1 cellular context compared by ENCODE assay signal in the genomic region with DNA sequence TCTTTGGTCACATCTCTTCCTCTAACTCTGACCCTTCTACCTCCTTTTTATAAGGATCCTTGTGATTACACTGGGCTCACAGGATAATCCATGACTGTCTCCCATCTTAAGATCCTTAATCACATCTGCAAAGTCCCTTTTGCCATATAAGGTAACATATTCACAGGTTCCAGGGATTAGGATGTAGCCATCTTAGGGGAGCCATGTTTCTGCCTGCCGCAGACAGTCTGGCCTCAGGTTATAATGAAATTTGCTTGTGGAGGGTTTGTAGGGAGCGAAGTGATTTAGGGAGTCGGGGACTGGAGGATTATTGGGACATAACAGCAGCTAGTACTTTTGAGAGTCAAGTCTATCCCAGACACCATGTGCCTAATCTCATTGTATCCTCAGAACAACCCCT.
TF ChIP-seq lines count a peak whose summit lies in the region.

No MANE protein-coding gene starts in this region.

TF ChIP-seq in SK-N-SH treated with all-trans-retinoic acid at 6 μM for 48 hours, 23 proteins besides CTCF, POLR2A, EP300 and RAD21 (continued from another document):
- TF ChIP-seq ARNTL (CRISPR knock-in tag; IDR thresholded peaks at IDR 0.05; ENCODE audit: borderline replicate concordance, low read depth), result no peak
- TF ChIP-seq, protein P1, sequence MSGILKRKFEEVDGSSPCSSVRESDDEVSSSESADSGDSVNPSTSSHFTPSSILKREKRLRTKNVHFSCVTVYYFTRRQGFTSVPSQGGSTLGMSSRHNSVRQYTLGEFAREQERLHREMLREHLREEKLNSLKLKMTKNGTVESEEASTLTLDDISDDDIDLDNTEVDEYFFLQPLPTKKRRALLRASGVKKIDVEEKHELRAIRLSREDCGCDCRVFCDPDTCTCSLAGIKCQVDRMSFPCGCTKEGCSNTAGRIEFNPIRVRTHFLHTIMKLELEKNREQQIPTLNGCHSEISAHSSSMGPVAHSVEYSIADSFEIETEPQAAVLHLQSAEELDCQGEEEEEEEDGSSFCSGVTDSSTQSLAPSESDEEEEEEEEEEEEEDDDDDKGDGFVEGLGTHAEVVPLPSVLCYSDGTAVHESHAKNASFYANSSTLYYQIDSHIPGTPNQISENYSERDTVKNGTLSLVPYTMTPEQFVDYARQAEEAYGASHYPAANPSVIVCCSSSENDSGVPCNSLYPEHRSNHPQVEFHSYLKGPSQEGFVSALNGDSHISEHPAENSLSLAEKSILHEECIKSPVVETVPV (CRISPR knock-in tag; IDR thresholded peaks at IDR 0.05), result no peak
- no peak for TF ChIP-seq ESRRG (CRISPR knock-in tag; IDR thresholded peaks at IDR 0.05)
